ENCODE assay signal across 1 cellular context in the genomic region with DNA sequence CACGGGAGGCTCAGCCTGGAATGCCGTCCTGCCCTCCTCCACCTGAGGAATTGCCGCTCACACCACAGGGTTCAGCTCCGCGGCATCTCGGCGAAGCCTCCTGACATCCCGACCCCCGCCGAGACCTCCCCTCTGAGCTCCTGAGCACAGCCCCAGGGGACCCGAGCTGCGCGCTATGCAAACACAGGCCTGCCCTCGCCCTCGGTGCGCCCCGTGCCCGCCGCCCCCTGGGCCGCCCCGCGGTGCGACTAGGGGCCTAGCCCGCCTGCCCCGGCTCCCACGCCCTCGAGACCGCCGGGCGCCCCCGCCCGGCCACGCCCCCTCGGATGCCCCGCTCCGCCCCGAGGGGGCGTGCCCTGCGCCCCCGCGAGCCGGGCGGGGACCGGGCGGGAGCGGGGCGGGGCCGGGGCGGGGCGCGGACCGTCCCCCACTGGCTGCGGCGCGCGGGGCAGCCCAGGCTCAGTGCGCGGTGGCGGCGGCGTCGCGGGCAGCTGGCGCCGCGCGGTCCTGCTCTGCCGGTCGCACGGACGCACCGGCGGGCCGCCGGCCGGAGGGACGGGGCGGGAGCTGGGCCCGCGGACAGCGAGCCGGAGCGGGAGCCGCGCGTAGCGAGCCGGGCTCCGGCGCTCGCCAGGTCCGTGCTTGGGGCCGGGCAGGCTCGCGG.
TF ChIP-seq lines count a peak whose summit lies in the region.

A gene (plus strand): TSS at position 462 of the 664 bp plus-strand sequence. CDS start 642 bp downstream, outside the sequence.

TF ChIP-seq in K562, 482 proteins besides CTCF, POLR2A, EP300 and RAD21 (continued from another document):
- TF ChIP-seq TAF1 (IDR thresholded peaks at IDR 0.05; ENCODE audit: control insufficient read depth, extremely low read depth, insufficient read depth, low read length, severe bottlenecking) (peak; percentile 49), ERF (CRISPR knock-in tag; IDR thresholded peaks at IDR 0.05) (no peak), POLR2G (IDR thresholded peaks at IDR 0.05; ENCODE audit: low read depth, low read length) (peak; percentile 93), RBFOX2 (IDR thresholded peaks at IDR 0.05; ENCODE audit: low read depth, low read length) (peak; percentile 68), ZFX (CRISPR knock-in tag; IDR thresholded peaks at IDR 0.05) (peak; percentile 63), PHF8 (IDR thresholded peaks at IDR 0.05; ENCODE audit: borderline replicate concordance, low read length) (peak; percentile 78; the same call in 1 of the 2 replicates), ZNF197 (CRISPR knock-in tag; IDR thresholded peaks at IDR 0.05; ENCODE audit: low read depth) (no peak), L3MBTL2 (IDR thresholded peaks at IDR 0.05) (peak; percentile 66), ZNF507 (tag; conservative IDR thresholded peaks at IDR 0.05) (no peak), SMAD4 (CRISPR knock-in tag; conservative IDR thresholded peaks at IDR 0.05) (peak; percentile 82), ZSCAN32 (CRISPR knock-in tag; IDR thresholded peaks at IDR 0.05) (no peak), CREM (IDR thresholded peaks at IDR 0.05; ENCODE audit: low read depth) (0 out of 2 replicates have a peak, but pooled peaks have one; percentile 12)
- TF ChIP-seq, protein P1, sequence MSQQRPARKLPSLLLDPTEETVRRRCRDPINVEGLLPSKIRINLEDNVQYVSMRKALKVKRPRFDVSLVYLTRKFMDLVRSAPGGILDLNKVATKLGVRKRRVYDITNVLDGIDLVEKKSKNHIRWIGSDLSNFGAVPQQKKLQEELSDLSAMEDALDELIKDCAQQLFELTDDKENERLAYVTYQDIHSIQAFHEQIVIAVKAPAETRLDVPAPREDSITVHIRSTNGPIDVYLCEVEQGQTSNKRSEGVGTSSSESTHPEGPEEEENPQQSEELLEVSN (IDR thresholded peaks at IDR 0.05; ENCODE audit: borderline replicate concordance in 1 of 2, extremely low read depth in 1 of 2, insufficient read depth in 1 of 2, insufficient read length in 1 of 2, low read depth in 1 of 2, low read length in 1 of 2, poor library complexity in 1 of 2, severe bottlenecking in 1 of 2) = peak; percentile 21 to 70
- TF ChIP-seq, protein P2, sequence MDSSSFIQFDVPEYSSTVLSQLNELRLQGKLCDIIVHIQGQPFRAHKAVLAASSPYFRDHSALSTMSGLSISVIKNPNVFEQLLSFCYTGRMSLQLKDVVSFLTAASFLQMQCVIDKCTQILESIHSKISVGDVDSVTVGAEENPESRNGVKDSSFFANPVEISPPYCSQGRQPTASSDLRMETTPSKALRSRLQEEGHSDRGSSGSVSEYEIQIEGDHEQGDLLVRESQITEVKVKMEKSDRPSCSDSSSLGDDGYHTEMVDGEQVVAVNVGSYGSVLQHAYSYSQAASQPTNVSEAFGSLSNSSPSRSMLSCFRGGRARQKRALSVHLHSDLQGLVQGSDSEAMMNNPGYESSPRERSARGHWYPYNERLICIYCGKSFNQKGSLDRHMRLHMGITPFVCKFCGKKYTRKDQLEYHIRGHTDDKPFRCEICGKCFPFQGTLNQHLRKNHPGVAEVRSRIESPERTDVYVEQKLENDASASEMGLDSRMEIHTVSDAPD (CRISPR knock-in tag; IDR thresholded peaks at IDR 0.05) = no peak
- TF ChIP-seq, protein P3, sequence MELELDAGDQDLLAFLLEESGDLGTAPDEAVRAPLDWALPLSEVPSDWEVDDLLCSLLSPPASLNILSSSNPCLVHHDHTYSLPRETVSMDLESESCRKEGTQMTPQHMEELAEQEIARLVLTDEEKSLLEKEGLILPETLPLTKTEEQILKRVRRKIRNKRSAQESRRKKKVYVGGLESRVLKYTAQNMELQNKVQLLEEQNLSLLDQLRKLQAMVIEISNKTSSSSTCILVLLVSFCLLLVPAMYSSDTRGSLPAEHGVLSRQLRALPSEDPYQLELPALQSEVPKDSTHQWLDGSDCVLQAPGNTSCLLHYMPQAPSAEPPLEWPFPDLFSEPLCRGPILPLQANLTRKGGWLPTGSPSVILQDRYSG (tag; conservative IDR thresholded peaks at IDR 0.05; ENCODE audit: low read depth) = no peak
